In genomic region chr3:175007316-175007715, GRCh38 we compare ENCODE assay signal across 13 cellular contexts.
DNase-seq lines count a peak whose midpoint lies in the region; ATAC-seq lines count a peak whose summit lies in the region.
"Had no signal": no experiment of that assay in that cellular context is flagged by ENCODE, and none has a peak within 500 bp of the region (broad histone marks: within the 10 kb centered on the region; RNA-seq: fewer than 3 reads in every experiment).

No MANE protein-coding gene starts in this region.

- DNase-seq in EH (ENCODE audit: low read depth) (peak; percentile 74), NCI-H226 (peak; percentile 32), amniotic stem cell (lab: John Stamatoyannopoulos, UW) (peak; percentile 20), foreskin melanocyte (peak; percentile 15), left lobe of liver (ENCODE audit: low spot score) (no peak), hippocampal formation (lab: John Stamatoyannopoulos, UW) (no peak)
- DNase-seq: ACHN; Calu3; CD4-positive, alpha-beta T cell; DMS 273 treated with DMSO at 0.1 percent for 48 hours; GOT3; H9 had no signal

- ATAC-seq in left lobe of liver (no peak), GM21825 (IDR thresholded peaks at IDR 0.05; ENCODE audit: unreplicated experiment) (no peak)

Comparison
In these comparisons a context has a peak if more than half of its experiments do, and no peak if none do; other contexts are left out.
1. DNase-seq: peak in EH (single experiment), NCI-H226 (single experiment), amniotic stem cell (single experiment) and foreskin melanocyte (single experiment); none in left lobe of liver (single experiment) and hippocampal formation (0 of 2).